In the genomic region with DNA sequence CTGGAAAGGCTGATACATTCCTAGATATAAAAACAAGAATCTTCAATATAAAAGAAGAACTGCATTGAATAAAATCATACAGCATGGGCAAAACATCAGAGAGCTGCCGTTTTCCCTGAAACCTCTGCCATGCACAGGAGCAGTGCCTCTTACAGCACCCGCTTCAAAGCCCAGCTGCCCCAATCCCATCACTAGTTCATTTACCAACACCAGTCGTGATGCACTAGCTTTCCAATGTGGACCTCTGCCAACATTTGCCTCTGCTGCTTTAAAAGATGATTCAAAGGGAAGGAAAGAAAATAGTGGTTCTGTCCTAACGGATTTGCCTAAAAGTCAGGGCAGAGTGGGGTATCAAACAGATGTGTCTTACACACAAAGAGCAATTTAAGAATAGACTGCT, we compare ENCODE assay signal across 20 cellular contexts. TPM values are rescaled to one million over a fixed set of nuclear protein-coding genes. Genes with fewer than 3 reads are reported as not detected.
DNase-seq lines count a peak whose midpoint lies in the region; ATAC-seq lines count a peak whose summit lies in the region.
"Had no signal": no experiment of that assay in that cellular context is flagged by ENCODE, and none has a peak within 500 bp of the region (broad histone marks: within the 10 kb centered on the region; RNA-seq: fewer than 3 reads in every experiment).

No MANE protein-coding gene starts in this region.

- DNase-seq in activated T-cell treated with anti-CD3 and anti-CD28 coated beads, Interleukin-2, amount 50 U/mL, for 72 hours, result no peak
- DNase-seq in activated T-cell treated with anti-CD3 and anti-CD28 coated beads for 4 hours (no peak), T-helper 17 cell (no peak), medulla oblongata (ENCODE audit: extremely low spot score) (peak; percentile 36), ureter (ENCODE audit: low spot score) (no peak)
- no peak for DNase-seq in effector memory CD4-positive, alpha-beta T cell
- no peak for DNase-seq in activated T-helper 2 cell treated with anti-CD3 and anti-CD28 coated beads, Interferon-gamma antibody, Interleukin-2, Interleukin-4, amounts not matched to agents 10 μg/mL and 5 μg/mL and 100 μg/mL, durations not matched to agents 14 hours and 24 hours and 36 hours (ENCODE audit: low spot score)
- DNase-seq: BE2C; CD4-positive, CD25-positive, alpha-beta regulatory T cell; COR-L47; DMS 273 treated with DMSO at 0.1 percent for 48 hours; DMS79 treated with DMSO at 0.1 percent for 48 hours; NCI-H1105 treated with DMSO at 0.1 percent for 48 hours; NCI-H2081 treated with DMSO at 0.1 percent for 48 hours; NCI-H510A; NCI-H774; NK-92 treated with Interleukin-12 subunit alpha and Interleukin-12 subunit beta, amount 100 ng/mL, for 24 hours; SHP77 treated with DMSO at 0.1 percent for 48 hours had no signal

- H3K9me3 ChIP-seq in T-helper 17 cell (ENCODE audit: control insufficient read depth, low read length, poor library complexity, severe bottlenecking), result no peaks in the 10 kb centered on the region
- H3K9me3 ChIP-seq in effector memory CD4-positive, alpha-beta T cell (ENCODE audit: control insufficient read depth, low read length), result no peaks in the 10 kb centered on the region
- H3K9me3 ChIP-seq: BE2C had no signal

- no peaks in the 10 kb centered on the region for H3K9me3 Mint-ChIP-seq in activated T-cell treated with anti-CD3 and anti-CD28 coated beads, Interleukin-2, amount 50 U/mL, for 72 hours
- no peaks in the 10 kb centered on the region for H3K9me3 Mint-ChIP-seq in stimulated activated memory B cell treated with anti-CD40 and anti-IgM and Interleukin-4, amounts not matched to agents 10 μg/mL and 1 μg/mL and 100 μg/mL, for 72 hours
- no peaks in the 10 kb centered on the region for H3K9me3 Mint-ChIP-seq in activated T-helper 2 cell treated with anti-CD3 and anti-CD28 coated beads, Interferon-gamma antibody, Interleukin-2, Interleukin-4, amounts not matched to agents 10 μg/mL and 5 μg/mL and 100 μg/mL, durations not matched to agents 14 hours and 24 hours and 36 hours
- H3K9me3 Mint-ChIP-seq: CD4-positive, CD25-positive, alpha-beta regulatory T cell had no signal

- H3K27me3 Mint-ChIP-seq in activated T-cell treated with anti-CD3 and anti-CD28 coated beads, Interleukin-2, amount 50 U/mL, for 72 hours (ENCODE audit: low read depth), result no peaks in the 10 kb centered on the region
- H3K27me3 Mint-ChIP-seq in T-helper 17 cell, result no peaks in the 10 kb centered on the region
- no peaks in the 10 kb centered on the region for H3K27me3 Mint-ChIP-seq in stimulated activated memory B cell treated with anti-CD40 and anti-IgM and Interleukin-4, amounts not matched to agents 10 μg/mL and 1 μg/mL and 100 μg/mL, for 72 hours
- no peaks in the 10 kb centered on the region for H3K27me3 Mint-ChIP-seq in activated T-helper 2 cell treated with anti-CD3 and anti-CD28 coated beads, Interferon-gamma antibody, Interleukin-2, Interleukin-4, amounts not matched to agents 10 μg/mL and 5 μg/mL and 100 μg/mL, durations not matched to agents 14 hours and 24 hours and 36 hours (ENCODE audit: low read depth)
- H3K27me3 Mint-ChIP-seq: CD4-positive, CD25-positive, alpha-beta regulatory T cell had no signal

- peaks cover 10% of the 10 kb centered on the region for H3K4me1 Mint-ChIP-seq in activated T-cell treated with anti-CD3 and anti-CD28 coated beads, Interleukin-2, amount 50 U/mL, for 72 hours (ENCODE audit: low read depth)
- peaks cover 3% of the 10 kb centered on the region for H3K4me1 Mint-ChIP-seq in T-helper 17 cell
- H3K4me1 Mint-ChIP-seq in stimulated activated memory B cell treated with anti-CD40 and anti-IgM and Interleukin-4, amounts not matched to agents 10 μg/mL and 1 μg/mL and 100 μg/mL, for 72 hours, result peaks cover 31% of the 10 kb centered on the region
- peaks cover 6% of the 10 kb centered on the region for H3K4me1 Mint-ChIP-seq in activated T-helper 2 cell treated with anti-CD3 and anti-CD28 coated beads, Interferon-gamma antibody, Interleukin-2, Interleukin-4, amounts not matched to agents 10 μg/mL and 5 μg/mL and 100 μg/mL, durations not matched to agents 14 hours and 24 hours and 36 hours (ENCODE audit: low read depth)
- H3K4me1 Mint-ChIP-seq: CD4-positive, CD25-positive, alpha-beta regulatory T cell had no signal

- intact Hi-C loops in activated T-helper 2 cell treated with anti-CD3 and anti-CD28 coated beads, Interferon-gamma antibody, Interleukin-2, Interleukin-4, amounts not matched to agents 10 μg/mL and 5 μg/mL and 100 μg/mL, durations not matched to agents 14 hours and 24 hours and 36 hours (cut with micrococcal nuclease), result no loop called here

- no peak overlapping the region for H3K4me3 ChIP-seq in effector memory CD4-positive, alpha-beta T cell (ENCODE audit: insufficient read depth, low read depth, low read length, poor library complexity, severe bottlenecking)

- peak overlapping the region; percentile 22 for H3K27ac Mint-ChIP-seq in activated T-cell treated with anti-CD3 and anti-CD28 coated beads, Interleukin-2, amount 50 U/mL, for 72 hours
- peak overlapping the region; percentile 53 for H3K27ac Mint-ChIP-seq in T-helper 17 cell
- peak overlapping the region; percentile 81 for H3K27ac Mint-ChIP-seq in stimulated activated memory B cell treated with anti-CD40 and anti-IgM and Interleukin-4, amounts not matched to agents 10 μg/mL and 1 μg/mL and 100 μg/mL, for 72 hours
- no peak overlapping the region for H3K27ac Mint-ChIP-seq in activated T-helper 2 cell treated with anti-CD3 and anti-CD28 coated beads, Interferon-gamma antibody, Interleukin-2, Interleukin-4, amounts not matched to agents 10 μg/mL and 5 μg/mL and 100 μg/mL, durations not matched to agents 14 hours and 24 hours and 36 hours

- peaks cover 8 to 32% of the 10 kb centered on the region in 2 donors for H3K36me3 Mint-ChIP-seq in activated T-cell treated with anti-CD3 and anti-CD28 coated beads, Interleukin-2, amount 50 U/mL, for 72 hours (ENCODE audit: insufficient read depth in 2 of 2)
- H3K36me3 Mint-ChIP-seq in T-helper 17 cell (ENCODE audit: low read depth), result peaks cover 4% of the 10 kb centered on the region
- H3K36me3 Mint-ChIP-seq in stimulated activated memory B cell treated with anti-CD40 and anti-IgM and Interleukin-4, amounts not matched to agents 10 μg/mL and 1 μg/mL and 100 μg/mL, for 72 hours, result peaks cover 59% of the 10 kb centered on the region
- H3K36me3 Mint-ChIP-seq in activated T-helper 2 cell treated with anti-CD3 and anti-CD28 coated beads, Interferon-gamma antibody, Interleukin-2, Interleukin-4, amounts not matched to agents 10 μg/mL and 5 μg/mL and 100 μg/mL, durations not matched to agents 14 hours and 24 hours and 36 hours (ENCODE audit: low read depth), result peaks cover 68% of the 10 kb centered on the region

- no peak overlapping the region for H3K27ac ChIP-seq in effector memory CD4-positive, alpha-beta T cell (ENCODE audit: insufficient read depth, low read length, poor library complexity, severe bottlenecking)
- H3K27ac ChIP-seq: KMS-11 had no signal

- no peaks in the 10 kb centered on the region for H3K4me1 ChIP-seq in effector memory CD4-positive, alpha-beta T cell (ENCODE audit: control insufficient read depth, insufficient read depth, low read length, poor library complexity, severe bottlenecking)
- H3K4me1 ChIP-seq: BE2C had no signal

- ATAC-seq in activated T-cell treated with anti-CD3 and anti-CD28 coated beads, Interleukin-2, amount 50 U/mL, for 72 hours (replicated peaks in 1 of 2), result no peak
- ATAC-seq in T-helper 17 cell, result no peak
- ATAC-seq in stimulated activated memory B cell treated with anti-CD40 and anti-IgM and Interleukin-4, amounts not matched to agents 10 μg/mL and 1 μg/mL and 100 μg/mL, for 72 hours, result no peak

- H3K36me3 ChIP-seq in effector memory CD4-positive, alpha-beta T cell (ENCODE audit: control insufficient read depth, insufficient read depth, low read length), result peaks cover 33% of the 10 kb centered on the region

- H3K4me3 Mint-ChIP-seq in activated T-cell treated with anti-CD3 and anti-CD28 coated beads, Interleukin-2, amount 50 U/mL, for 72 hours, result no peak overlapping the region
- H3K4me3 Mint-ChIP-seq in T-helper 17 cell, result no peak overlapping the region
- no peak overlapping the region for H3K4me3 Mint-ChIP-seq in stimulated activated memory B cell treated with anti-CD40 and anti-IgM and Interleukin-4, amounts not matched to agents 10 μg/mL and 1 μg/mL and 100 μg/mL, for 72 hours
- no peak overlapping the region for H3K4me3 Mint-ChIP-seq in activated T-helper 2 cell treated with anti-CD3 and anti-CD28 coated beads, Interferon-gamma antibody, Interleukin-2, Interleukin-4, amounts not matched to agents 10 μg/mL and 5 μg/mL and 100 μg/mL, durations not matched to agents 14 hours and 24 hours and 36 hours (ENCODE audit: low read depth)
- H3K4me3 Mint-ChIP-seq: CD4-positive, CD25-positive, alpha-beta regulatory T cell had no signal

- H3K27me3 ChIP-seq in effector memory CD4-positive, alpha-beta T cell (replicated peaks; ENCODE audit: control insufficient read depth, insufficient read depth, low read length, poor library complexity, severe bottlenecking), result no peaks in the 10 kb centered on the region
- H3K27me3 ChIP-seq: BE2C had no signal

RNA-seq across cellular contexts. Expression of gene AP1S3, which starts 43.4 kb away (rescaled TPM):
- 1 to 10 TPM; 5.2 to 5.6 TPM for total RNA-seq in activated T-cell treated with anti-CD3 and anti-CD28 coated beads, Interleukin-2, amount 50 U/mL, for 72 hours
- total RNA-seq in T-helper 17 cell, result 1 to 10 TPM; 1.6 to 2.9 TPM
- 12.7 and 13.9 TPM in 2 replicates for total RNA-seq in activated T-helper 2 cell treated with anti-CD3 and anti-CD28 coated beads, Interferon-gamma antibody, Interleukin-2, Interleukin-4, amounts not matched to agents 10 μg/mL and 5 μg/mL and 100 μg/mL, durations not matched to agents 14 hours and 24 hours and 36 hours
- 52.7 TPM for total RNA-seq in ureter
